ENCODE assay signal across 8 cellular contexts in genomic region chr5:108728566-108729305, GRCh38. TPM values are rescaled to one million over a fixed set of nuclear protein-coding genes. Genes with fewer than 3 reads are reported as not detected.
DNase-seq lines count a peak whose midpoint lies in the region; ATAC-seq, FAIRE-seq and TF ChIP-seq lines count a peak whose summit lies in the region.

No MANE protein-coding gene starts in this region.

- peak overlapping the region; percentile 81; the same call in 1 of the 2 replicates for H2AFZ ChIP-seq in OCI-LY7 (ENCODE audit: low read length)

- H3K27me3 Mint-ChIP-seq in activated naive CD8-positive, alpha-beta T cell treated with anti-CD3 and anti-CD28 coated beads, Interleukin-2, amount 10 ng/mL, durations not matched to agents 7 days and 5 days, result peaks cover 52% of the 10 kb centered on the region

- peak overlapping the region; percentile 76 for H3K4me3 Mint-ChIP-seq in activated naive CD8-positive, alpha-beta T cell treated with anti-CD3 and anti-CD28 coated beads, Interleukin-2, amount 10 ng/mL, durations not matched to agents 7 days and 5 days

- H3K27ac Mint-ChIP-seq in activated naive CD8-positive, alpha-beta T cell treated with anti-CD3 and anti-CD28 coated beads, Interleukin-2, amount 10 ng/mL, durations not matched to agents 7 days and 5 days, result peak overlapping the region; percentile 7

- POLR2A ChIA-PET in OCI-LY7 (lab: Charles Lee), result interaction anchor here (0.6 to 1.4 kb wide), 6 partner anchors 12 to 951 kb away, joined by 4 to 6 read pairs (median 4); no protein-coding TSS in a partner anchor
- POLR2A ChIA-PET in activated naive CD8-positive, alpha-beta T cell treated with anti-CD3 and anti-CD28 coated beads, Interleukin-2, amount 10 ng/mL, durations not matched to agents 7 days and 5 days (lab: Charles Lee), result interaction anchor here (0.7 to 2.4 kb wide), 5 partner anchors 13 to 681 kb away, joined by 3 to 10 read pairs (median 4); partner anchors contain the start of genes FBXL17 and PJA2

- H3K9me3 ChIP-seq in OCI-LY7 (ENCODE audit: low read length), result no peaks in the 10 kb centered on the region
- H3K9me3 ChIP-seq in kidney (ENCODE audit: control insufficient read depth in 1 of 2, low read length in 2 of 2), result no peaks in the 10 kb centered on the region

- H4K20me1 ChIP-seq in OCI-LY7 (ENCODE audit: insufficient read depth, low read length), result no peaks in the 10 kb centered on the region

- H3K9me2 ChIP-seq in OCI-LY7 (ENCODE audit: insufficient read depth, low read length), result no peaks in the 10 kb centered on the region

- H3K36me3 Mint-ChIP-seq in activated naive CD8-positive, alpha-beta T cell treated with anti-CD3 and anti-CD28 coated beads, Interleukin-2, amount 10 ng/mL, durations not matched to agents 7 days and 5 days, result no peaks in the 10 kb centered on the region

- BruUV-seq in OCI-LY7 (replicated peaks; lab: Mats Ljungman, UMichigan), result no TSS peak

- H3K36me3 ChIP-seq in OCI-LY7 (ENCODE audit: insufficient read depth, low read length), result no peaks in the 10 kb centered on the region
- no peaks in the 10 kb centered on the region for H3K36me3 ChIP-seq in kidney (ENCODE audit: control insufficient read depth in 1 of 2, insufficient read depth in 2 of 2, low read length in 2 of 2)

- ATAC-seq in HG02571 (IDR thresholded peaks at IDR 0.05; ENCODE audit: unreplicated experiment), result peak; percentile 23
- peak; percentile 69 for ATAC-seq in activated naive CD8-positive, alpha-beta T cell treated with anti-CD3 and anti-CD28 coated beads, Interleukin-2, amount 10 ng/mL, durations not matched to agents 7 days and 5 days (ENCODE audit: low read depth)
- no peak for ATAC-seq in omental fat pad (ENCODE audit: low FRiP score)

- TF ChIP-seq CTCF in GM12875 (IDR thresholded peaks at IDR 0.05; ENCODE audit: borderline replicate concordance, insufficient read depth, low read depth, low read length) (no peak), OCI-LY7 (conservative IDR thresholded peaks at IDR 0.05; ENCODE audit: low read length) (no peak), kidney (IDR thresholded peaks at IDR 0.05; ENCODE audit: borderline replicate concordance, extremely low read depth, insufficient read depth) (no peak), omental fat pad (IDR thresholded peaks at IDR 0.05) (no peak)

- no peaks in the 10 kb centered on the region for H3K79me2 ChIP-seq in OCI-LY7 (ENCODE audit: insufficient read depth, low read depth, low read length)

- intact Hi-C loops in OCI-LY7 (cut with micrococcal nuclease; ENCODE audit: unreplicated experiment) (no loop called here), kidney (cut with DNase I) (no loop called here)

- CTCF ChIA-PET in OCI-LY7 (lab: Charles Lee; ENCODE audit: unreplicated experiment), result interaction anchor here (0.6 kb wide), 1 partner anchor 32 kb away, joined by 9 read pairs; no protein-coding TSS in a partner anchor

- peaks cover 14% of the 10 kb centered on the region for H3K4me1 ChIP-seq in OCI-LY7 (ENCODE audit: insufficient read depth, low read length, poor library complexity, severe bottlenecking)
- H3K4me1 ChIP-seq in kidney (ENCODE audit: control insufficient read depth in 1 of 2, insufficient read depth in 1 of 2, low read depth in 1 of 2, low read length in 2 of 2), result no peaks in the 10 kb centered on the region

- H3K27ac ChIP-seq in OCI-LY7 (ENCODE audit: low read depth, low read length, poor library complexity, severe bottlenecking) (no peak overlapping the region), kidney (ENCODE audit: low read depth in 2 of 2, low read length in 2 of 2) (peak overlapping the region; percentile 88 to 93)

- DNase-seq in OCI-LY7 (ENCODE audit: low spot score), result no peak
- DNase-seq in activated naive CD8-positive, alpha-beta T cell treated with anti-CD3 and anti-CD28 coated beads, Interleukin-2, amount 10 ng/mL, durations not matched to agents 7 days and 5 days, result no peak
- no peak for DNase-seq in kidney
- DNase-seq in stimulated activated CD8-positive, alpha-beta memory T cell treated with anti-CD3 and anti-CD28 coated beads, Interleukin-12 subunit alpha, Interleukin-12 subunit beta, amount 100 ng/mL, for 1 hour (ENCODE audit: low read depth), result peak; percentile 33
- no peak for DNase-seq in GM03348 (ENCODE audit: low spot score)
- DNase-seq in omental fat pad (ENCODE audit: low spot score), result no peak

- H3K9ac ChIP-seq in kidney (ENCODE audit: low read length in 2 of 2), result peak overlapping the region; percentile 81 to 86

- no peaks in the 10 kb centered on the region for H3K9me3 Mint-ChIP-seq in activated naive CD8-positive, alpha-beta T cell treated with anti-CD3 and anti-CD28 coated beads, Interleukin-2, amount 10 ng/mL, durations not matched to agents 7 days and 5 days

- no peak for FAIRE-seq in kidney (lab: Jason Lieb, UNC)

- H3K4me3 ChIP-seq in GM12875 (ENCODE audit: low read depth, low read length) (peak overlapping the region; percentile 80), OCI-LY7 (ENCODE audit: low read depth, low read length, poor library complexity, severe bottlenecking) (peak overlapping the region; percentile 56), kidney (ENCODE audit: low read length in 2 of 2) (peak overlapping the region; percentile 88 to 95)

- peak overlapping the region; percentile 65 for H3K4me2 ChIP-seq in OCI-LY7 (ENCODE audit: low read length)

- peaks cover 19% of the 10 kb centered on the region for H3K4me1 Mint-ChIP-seq in activated naive CD8-positive, alpha-beta T cell treated with anti-CD3 and anti-CD28 coated beads, Interleukin-2, amount 10 ng/mL, durations not matched to agents 7 days and 5 days

RNA-seq across cellular contexts. Expression of gene FER, which starts 19.0 kb away (rescaled TPM):
- total RNA-seq in OCI-LY7 (2014; rRNA removed; shearing (Covaris generic)), result 9.4 and 11.8 TPM in 2 replicates
- total RNA-seq in OCI-LY7 (2022), result 9.1 and 10.0 TPM in 2 replicates
- total RNA-seq in activated naive CD8-positive, alpha-beta T cell treated with anti-CD3 and anti-CD28 coated beads, Interleukin-2, amount 10 ng/mL, durations not matched to agents 7 days and 5 days, result 10 to 100 TPM; 10.8 to 13.5 TPM
- total RNA-seq in kidney, result 38.2 TPM
- polyA plus RNA-seq in kidney (ENCODE audit: insufficient read depth, low read depth, low replicate concordance), result 2.1 TPM
- total RNA-seq in omental fat pad, result 10 to 100 TPM; 25.2 to 33.1 (median 29.5) TPM
